Comparison of ENCODE assay signal across 1 cellular context in genomic region chr14:105301103-105301914, GRCh38.
TF ChIP-seq lines count a peak whose summit lies in the region.

No MANE protein-coding gene starts in this region.

TF ChIP-seq in HepG2, 621 proteins besides CTCF, POLR2A, EP300 and RAD21 (continued from another document and continues in another):
- TF ChIP-seq ZBTB40 (IDR thresholded peaks at IDR 0.05), result no peak
- TF ChIP-seq ZBTB40 (CRISPR knock-in tag; IDR thresholded peaks at IDR 0.05), result no peak
- no peak for TF ChIP-seq PPARG (CRISPR knock-in tag; conservative IDR thresholded peaks at IDR 0.05)
- no peak for TF ChIP-seq HNF4A (CRISPR knock-in tag; IDR thresholded peaks at IDR 0.05)
- TF ChIP-seq CC2D1A (CRISPR knock-in tag; IDR thresholded peaks at IDR 0.05), result no peak
- no peak for TF ChIP-seq PAF1 (CRISPR knock-in tag; IDR thresholded peaks at IDR 0.05)
- TF ChIP-seq ZNF430 (CRISPR knock-in tag; IDR thresholded peaks at IDR 0.05), result peak; percentile 51; the same call in 1 of the 2 replicates
- no peak; the same call in 1 of the 2 replicates for TF ChIP-seq MXD3 (CRISPR knock-in tag; IDR thresholded peaks at IDR 0.05)
- TF ChIP-seq TOE1 (CRISPR knock-in tag; IDR thresholded peaks at IDR 0.05), result no peak
- TF ChIP-seq ZNF251 (CRISPR knock-in tag; IDR thresholded peaks at IDR 0.05), result no peak
- peak; percentile 24 for TF ChIP-seq MED8 (CRISPR knock-in tag; IDR thresholded peaks at IDR 0.05; ENCODE audit: insufficient replicate concordance)
- no peak for TF ChIP-seq ZBED4 (CRISPR knock-in tag; IDR thresholded peaks at IDR 0.05; ENCODE audit: borderline replicate concordance)
- TF ChIP-seq SRSF4 (IDR thresholded peaks at IDR 0.05; ENCODE audit: low read depth, low read length, poor library complexity, severe bottlenecking), result no peak
- no peak for TF ChIP-seq NFATC3 (CRISPR knock-in tag; IDR thresholded peaks at IDR 0.05)
- no peak for TF ChIP-seq FIP1L1 (IDR thresholded peaks at IDR 0.05; ENCODE audit: borderline replicate concordance, insufficient read depth, low read depth, low read length)
- no peak for TF ChIP-seq ZNF225 (CRISPR knock-in tag; IDR thresholded peaks at IDR 0.05)
- TF ChIP-seq HCFC1 (IDR thresholded peaks at IDR 0.05; ENCODE audit: low read depth, low read length), result no peak
- TF ChIP-seq KLF15 (CRISPR knock-in tag; IDR thresholded peaks at IDR 0.05; ENCODE audit: borderline replicate concordance), result no peak
- TF ChIP-seq ZNF10 (CRISPR knock-in tag; IDR thresholded peaks at IDR 0.05; ENCODE audit: borderline replicate concordance, low read depth), result no peak
- TF ChIP-seq DR1 (CRISPR knock-in tag; IDR thresholded peaks at IDR 0.05), result no peak; the same call in 1 of the 2 replicates
- TF ChIP-seq ZNF749 (CRISPR knock-in tag; IDR thresholded peaks at IDR 0.05; ENCODE audit: borderline replicate concordance), result no peak; the same call in 1 of the 2 replicates
- no peak for TF ChIP-seq ZBTB3 (CRISPR knock-in tag; IDR thresholded peaks at IDR 0.05; ENCODE audit: borderline replicate concordance, low read depth)
- TF ChIP-seq CBX1 (IDR thresholded peaks at IDR 0.05; ENCODE audit: low read depth), result no peak
- no peak for TF ChIP-seq ZSCAN22 (CRISPR knock-in tag; IDR thresholded peaks at IDR 0.05)
- TF ChIP-seq MXI1 (IDR thresholded peaks at IDR 0.05; ENCODE audit: borderline replicate concordance, low read depth, low read length), result peak; percentile 6; the same call in 1 of the 3 replicates
- TF ChIP-seq ZXDC (CRISPR knock-in tag; IDR thresholded peaks at IDR 0.05), result no peak
- no peak for TF ChIP-seq ZFP36L2 (CRISPR knock-in tag; IDR thresholded peaks at IDR 0.05)
- TF ChIP-seq THYN1 (CRISPR knock-in tag; IDR thresholded peaks at IDR 0.05; ENCODE audit: borderline replicate concordance, low read depth), result no peak
- TF ChIP-seq EEA1 (CRISPR knock-in tag; IDR thresholded peaks at IDR 0.05; ENCODE audit: borderline replicate concordance), result no peak
- TF ChIP-seq USF2 (IDR thresholded peaks at IDR 0.05; ENCODE audit: low read depth, low read length), result no peak
- no peak; the same call in 1 of the 2 replicates for TF ChIP-seq USF2 (CRISPR knock-in tag; IDR thresholded peaks at IDR 0.05; ENCODE audit: borderline replicate concordance)
- no peak for TF ChIP-seq TCF12 (IDR thresholded peaks at IDR 0.05)
- TF ChIP-seq TCF12 (CRISPR knock-in tag; IDR thresholded peaks at IDR 0.05), result no peak
- peak; percentile 62; the same call in 1 of the 2 replicates for TF ChIP-seq SAP130 (CRISPR knock-in tag; IDR thresholded peaks at IDR 0.05; ENCODE audit: low read depth)
- no peak for TF ChIP-seq ZNF264 (CRISPR knock-in tag; IDR thresholded peaks at IDR 0.05)
- TF ChIP-seq POGZ (CRISPR knock-in tag; IDR thresholded peaks at IDR 0.05), result peak; percentile 27; the same call in 1 of the 2 replicates
- 0 out of 2 replicates have a peak, but pooled peaks have one; percentile 25 for TF ChIP-seq MAZ (IDR thresholded peaks at IDR 0.05; ENCODE audit: borderline replicate concordance, low read depth, low read length)
- peak; percentile 22; the same call in 1 of the 2 replicates for TF ChIP-seq MAZ (CRISPR knock-in tag; IDR thresholded peaks at IDR 0.05; ENCODE audit: low read depth)
- no peak for TF ChIP-seq STAG1 (CRISPR knock-in tag; IDR thresholded peaks at IDR 0.05)
